Comparison of ENCODE assay signal across 8 cellular contexts in genomic region chr5:71587709-71588532, GRCh38. TPM values are rescaled to one million over a fixed set of nuclear protein-coding genes. Genes with fewer than 3 reads are reported as not detected.
DNase-seq lines count a peak whose midpoint lies in the region; ATAC-seq and TF ChIP-seq lines count a peak whose summit lies in the region.

No MANE protein-coding gene starts in this region.

- peak overlapping the region; percentile 97 for H3K9ac ChIP-seq in DND-41 (ENCODE audit: low read depth, low read length)
- peak overlapping the region; percentile 87 to 98 for H3K9ac ChIP-seq in liver (ENCODE audit: low read depth in 1 of 2, low read length in 2 of 2)

- TF ChIP-seq RAD21 in liver (IDR thresholded peaks at IDR 0.05), result no peak

- DNase-seq in DND-41 (peak; percentile 9), astrocyte of the cerebellum (ENCODE audit: low read depth) (no peak), thoracic aorta (ENCODE audit: low spot score) (no peak), NCI-H2196 (lab: John Stamatoyannopoulos, UW; ENCODE audit: unreplicated experiment) (no peak), NCI-H226 (no peak)
- no peak for DNase-seq in Jurkat, Clone E6-1 (ENCODE audit: low read depth, low spot score)

- WGBS in liver, result 47% methylated on average over 19 of the region's 19 CpGs

- H3K27ac ChIP-seq in DND-41 (ENCODE audit: low read length) (peak overlapping the region; percentile 87), liver (ENCODE audit: low read depth in 1 of 2, low read length in 2 of 2) (peak overlapping the region; percentile 88 to 92), thoracic aorta (peak overlapping the region; percentile 84 to 92)

- 0 out of 3 replicates have a peak, but pooled peaks have one; percentile 0 for ATAC-seq in DND-41 (ENCODE audit: insufficient read depth, low read depth)
- ATAC-seq in GM21447 (IDR thresholded peaks at IDR 0.05; ENCODE audit: unreplicated experiment), result peak; percentile 15
- ATAC-seq in thoracic aorta (ENCODE audit: insufficient number of reproducible peaks, low FRiP score, low read depth), result no peak

- H4K20me1 ChIP-seq in DND-41 (ENCODE audit: insufficient read depth, low read length), result no peaks in the 10 kb centered on the region

- in situ Hi-C loops in astrocyte of the cerebellum (cut with HindIII; ENCODE audit: low sequenced_read_pairs), result no loop called here

- peak overlapping the region; percentile 94 for H2AFZ ChIP-seq in DND-41 (ENCODE audit: low read depth, low read length)

- H3K79me2 ChIP-seq in DND-41 (ENCODE audit: insufficient read depth, low read length), result peaks cover 57% of the 10 kb centered on the region

- H3K4me1 ChIP-seq in DND-41 (ENCODE audit: insufficient read depth, low read length) (peaks cover 36% of the 10 kb centered on the region), liver (ENCODE audit: control insufficient read depth in 4 of 4, insufficient read depth in 4 of 4, low read length in 3 of 4) (peaks cover 5 to 25% (median 12%) of the 10 kb centered on the region in 4 donors), thoracic aorta (ENCODE audit: control insufficient read depth in 1 of 2, low read depth in 2 of 2) (peaks cover 19 to 64% of the 10 kb centered on the region in 2 donors)

- TF ChIP-seq CTCF in DND-41 (IDR thresholded peaks at IDR 0.05; ENCODE audit: borderline replicate concordance, extremely low read depth, low read length, poor library complexity, severe bottlenecking), result peak; percentile 14
- TF ChIP-seq CTCF in astrocyte of the cerebellum (IDR thresholded peaks at IDR 0.05; ENCODE audit: low read depth, low read length, missing control alignments), result no peak
- TF ChIP-seq CTCF in liver (IDR thresholded peaks at IDR 0.05; ENCODE audit: low read depth, low read length, missing input control), result no peak
- no peak for TF ChIP-seq CTCF in thoracic aorta (IDR thresholded peaks at IDR 0.05)

- no peaks in the 10 kb centered on the region for H3K27me3 ChIP-seq in DND-41 (ENCODE audit: insufficient read depth, low read length, poor library complexity)
- H3K27me3 ChIP-seq in liver (ENCODE audit: control insufficient read depth in 4 of 4, insufficient read depth in 4 of 4, low read length in 3 of 4), result no peaks in the 10 kb centered on the region
- no peaks in the 10 kb centered on the region for H3K27me3 ChIP-seq in thoracic aorta (replicated peaks; ENCODE audit: insufficient read depth)

- H3K4me3 ChIP-seq in DND-41 (ENCODE audit: low read depth in 1 of 2, low read length in 2 of 2) (peak overlapping the region; percentile 93 to 95), astrocyte of the cerebellum (ENCODE audit: low read depth, low read length) (peak overlapping the region; percentile 63), liver (ENCODE audit: low read depth in 1 of 3, low read length in 3 of 3) (peak overlapping the region; percentile 70 to 96 (median 86)), thoracic aorta (peak overlapping the region; percentile 82)
- H3K4me3 ChIP-seq in Jurkat, Clone E6-1 (ENCODE audit: low read length), result peak overlapping the region; percentile 61

- no peaks in the 10 kb centered on the region for H3K9me3 ChIP-seq in DND-41 (ENCODE audit: insufficient read depth, low read length, severe bottlenecking)
- no peaks in the 10 kb centered on the region for H3K9me3 ChIP-seq in liver (ENCODE audit: control insufficient read depth in 4 of 4, low read length in 3 of 4)
- H3K9me3 ChIP-seq in thoracic aorta, result no peaks in the 10 kb centered on the region

- peaks cover 3% of the 10 kb centered on the region; the same call in 1 of the 2 replicates for H3K36me3 ChIP-seq in DND-41 (ENCODE audit: insufficient read depth, low read length)
- H3K36me3 ChIP-seq in liver (ENCODE audit: control insufficient read depth in 4 of 4, insufficient read depth in 3 of 4, low read depth in 1 of 4, low read length in 3 of 4), result no peaks in the 10 kb centered on the region
- H3K36me3 ChIP-seq in thoracic aorta, result no peaks in the 10 kb centered on the region

- peak overlapping the region; percentile 79 for H3K4me2 ChIP-seq in DND-41 (ENCODE audit: insufficient read depth, low read length)

TF ChIP-seq in liver, 16 proteins besides CTCF, POLR2A, EP300 and RAD21:
- TF ChIP-seq, protein P1, sequence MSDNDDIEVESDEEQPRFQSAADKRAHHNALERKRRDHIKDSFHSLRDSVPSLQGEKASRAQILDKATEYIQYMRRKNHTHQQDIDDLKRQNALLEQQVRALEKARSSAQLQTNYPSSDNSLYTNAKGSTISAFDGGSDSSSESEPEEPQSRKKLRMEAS (IDR thresholded peaks at IDR 0.05), result peak; percentile 2
- TF ChIP-seq YY1 (IDR thresholded peaks at IDR 0.05) (no peak), SP1 (IDR thresholded peaks at IDR 0.05) (no peak), TAF1 (conservative IDR thresholded peaks at IDR 0.05) (no peak), RXRA (IDR thresholded peaks at IDR 0.05) (peak in 1 of 2 donors; percentile 3)

RNA-seq across cellular contexts. Expression of gene MCCC2, which starts 0.8 kb away (rescaled TPM):
- polyA plus RNA-seq in Jurkat, Clone E6-1 (2012; ENCODE audit: insufficient read depth, insufficient read length), result 30.8 TPM
- total RNA-seq in liver, result 10 to 100 TPM; 28.0 to 75.8 TPM
- 10 to 100 TPM; 47.9 to 82.4 TPM for polyA plus RNA-seq in liver
- total RNA-seq in thoracic aorta, result 10 to 100 TPM; 32.1 to 64.8 TPM
